In genomic region chr22:37274380-37274862, GRCh38 we compare ENCODE assay signal across 13 cellular contexts. TPM values are rescaled to one million over a fixed set of nuclear protein-coding genes. Genes with fewer than 3 reads are reported as not detected.
DNase-seq lines count a peak whose midpoint lies in the region; ATAC-seq and TF ChIP-seq lines count a peak whose summit lies in the region.
"Had no signal": no experiment of that assay in that cellular context is flagged by ENCODE, and none has a peak within 500 bp of the region (broad histone marks: within the 10 kb centered on the region; RNA-seq: fewer than 3 reads in every experiment).

No MANE protein-coding gene starts in this region.

- TF ChIP-seq EP300 in upper lobe of left lung (IDR thresholded peaks at IDR 0.05): no peak

- intact Hi-C loops in activated CD4-positive, alpha-beta memory T cell treated with anti-CD3 and anti-CD28 coated beads for 36 hours (cut with micrococcal nuclease): no loop called here

- WGBS in upper lobe of left lung, 2 donors: 60 to 84% methylated on average over 8 to 12 of the region's 12 CpGs

- no peak overlapping the region for H3K4me3 ChIP-seq in upper lobe of left lung
- H3K4me3 ChIP-seq: tibial nerve had no signal

- H3K4me1 ChIP-seq in upper lobe of left lung: peaks cover 0 to 17% (median 6%) of the 10 kb centered on the region in 4 donors
- H3K4me1 ChIP-seq: tibial nerve had no signal

- peak overlapping the region; percentile 9 for H3K27ac Mint-ChIP-seq in activated CD4-positive, alpha-beta memory T cell treated with anti-CD3 and anti-CD28 coated beads for 36 hours
- H3K27ac Mint-ChIP-seq in activated CD4-positive, alpha-beta memory T cell treated with anti-CD3 and anti-CD28 coated beads, Interleukin-2, amount 10 ng/mL, durations not matched to agents 7 days and 5 days: no peak overlapping the region

- H3K9me3 Mint-ChIP-seq in activated CD4-positive, alpha-beta memory T cell treated with anti-CD3 and anti-CD28 coated beads for 36 hours: no peaks in the 10 kb centered on the region
- no peaks in the 10 kb centered on the region for H3K9me3 Mint-ChIP-seq in activated CD4-positive, alpha-beta memory T cell treated with anti-CD3 and anti-CD28 coated beads, Interleukin-2, amount 10 ng/mL, durations not matched to agents 7 days and 5 days

- POLR2A ChIA-PET in activated CD4-positive, alpha-beta memory T cell treated with anti-CD3 and anti-CD28 coated beads for 36 hours (lab: Charles Lee): interaction anchor here (1.3 to 1.4 kb wide), 2 partner anchors 10 to 30 kb away, joined by 3 to 7 read pairs; partner anchors contain the start of gene RAC2
- POLR2A ChIA-PET in activated CD4-positive, alpha-beta memory T cell treated with anti-CD3 and anti-CD28 coated beads, Interleukin-2, amount 10 ng/mL, durations not matched to agents 7 days and 5 days (lab: Charles Lee): interaction anchor here (1.0 to 5.3 kb wide), 5 partner anchors 8 to 37 kb away, joined by 3 to 35 read pairs (median 6); partner anchors contain the start of genes CYTH4 and RAC2

- CTCF ChIA-PET in activated CD4-positive, alpha-beta memory T cell treated with anti-CD3 and anti-CD28 coated beads for 36 hours (lab: Charles Lee): interaction anchor here (5.8 kb wide), 1 partner anchor 14 kb away, joined by 57 read pairs; no protein-coding TSS in a partner anchor
- CTCF ChIA-PET in activated CD4-positive, alpha-beta memory T cell treated with anti-CD3 and anti-CD28 coated beads, Interleukin-2, amount 10 ng/mL, durations not matched to agents 7 days and 5 days (lab: Charles Lee): no interaction called here

- no peak for TF ChIP-seq POLR2A in upper lobe of left lung (IDR thresholded peaks at IDR 0.05)

- TF ChIP-seq CTCF in upper lobe of left lung (IDR thresholded peaks at IDR 0.05): no peak

- no peak for DNase-seq in activated CD4-positive, alpha-beta memory T cell treated with anti-CD3 and anti-CD28 coated beads for 36 hours
- no peak for DNase-seq in activated CD4-positive, alpha-beta memory T cell treated with anti-CD3 and anti-CD28 coated beads, Interleukin-2, amount 10 ng/mL, durations not matched to agents 7 days and 5 days
- peak; percentile 82 for DNase-seq in SKM-1 treated with dmso at 0.1 percent for 144 hours (lab: John Stamatoyannopoulos, UW; ENCODE audit: unreplicated experiment)
- no peak for DNase-seq in left lobe of liver (ENCODE audit: low spot score)
- peak in 1 of 2 donors; percentile 79 for DNase-seq in upper lobe of left lung
- DNase-seq in islet precursor cell: no peak
- no peak for DNase-seq in NCI-H524 treated with DMSO at 0.1 percent for 48 hours (lab: John Stamatoyannopoulos, UW)
- DNase-seq: amniotic stem cell, kidney glomerular epithelial cell, NCI-H2227 treated with DMSO at 0.1 percent for 48 hours had no signal

- peaks cover 2% of the 10 kb centered on the region for H3K27me3 Mint-ChIP-seq in activated CD4-positive, alpha-beta memory T cell treated with anti-CD3 and anti-CD28 coated beads for 36 hours
- peaks cover 7% of the 10 kb centered on the region for H3K27me3 Mint-ChIP-seq in activated CD4-positive, alpha-beta memory T cell treated with anti-CD3 and anti-CD28 coated beads, Interleukin-2, amount 10 ng/mL, durations not matched to agents 7 days and 5 days

- peak; percentile 58 for ATAC-seq in left lobe of liver
- ATAC-seq in upper lobe of left lung (ENCODE audit: low FRiP score in 2 of 2): peak; percentile 15 to 81
- no peak for ATAC-seq in GM21423 (IDR thresholded peaks at IDR 0.05; ENCODE audit: unreplicated experiment)

- H3K4me3 Mint-ChIP-seq in activated CD4-positive, alpha-beta memory T cell treated with anti-CD3 and anti-CD28 coated beads for 36 hours: no peak overlapping the region
- H3K4me3 Mint-ChIP-seq in activated CD4-positive, alpha-beta memory T cell treated with anti-CD3 and anti-CD28 coated beads, Interleukin-2, amount 10 ng/mL, durations not matched to agents 7 days and 5 days: no peak overlapping the region

- peaks cover 61% of the 10 kb centered on the region for H3K4me1 Mint-ChIP-seq in activated CD4-positive, alpha-beta memory T cell treated with anti-CD3 and anti-CD28 coated beads for 36 hours (ENCODE audit: low read depth)
- peaks cover 62% of the 10 kb centered on the region for H3K4me1 Mint-ChIP-seq in activated CD4-positive, alpha-beta memory T cell treated with anti-CD3 and anti-CD28 coated beads, Interleukin-2, amount 10 ng/mL, durations not matched to agents 7 days and 5 days

- no peaks in the 10 kb centered on the region for H3K36me3 ChIP-seq in upper lobe of left lung
- H3K36me3 ChIP-seq: tibial nerve had no signal

- H3K9me3 ChIP-seq in upper lobe of left lung: no peaks in the 10 kb centered on the region
- H3K9me3 ChIP-seq: tibial nerve had no signal

- peak overlapping the region in 2 of 4 donors; percentile 30 to 48 for H3K27ac ChIP-seq in upper lobe of left lung
- H3K27ac ChIP-seq: epithelial cell of prostate, tibial nerve had no signal

- H3K27me3 ChIP-seq in upper lobe of left lung: no peaks in the 10 kb centered on the region

- no peaks in the 10 kb centered on the region for H3K36me3 Mint-ChIP-seq in activated CD4-positive, alpha-beta memory T cell treated with anti-CD3 and anti-CD28 coated beads for 36 hours
- H3K36me3 Mint-ChIP-seq in activated CD4-positive, alpha-beta memory T cell treated with anti-CD3 and anti-CD28 coated beads, Interleukin-2, amount 10 ng/mL, durations not matched to agents 7 days and 5 days (ENCODE audit: low read depth): peaks cover 4% of the 10 kb centered on the region

RNA-seq across cellular contexts. Expression of gene CYTH4, which starts 7.9 kb away (rescaled TPM):
- total RNA-seq in activated CD4-positive, alpha-beta memory T cell treated with anti-CD3 and anti-CD28 coated beads for 36 hours: 10 to 100 TPM; 58.7 to 60.5 TPM
- total RNA-seq in activated CD4-positive, alpha-beta memory T cell treated with anti-CD3 and anti-CD28 coated beads, Interleukin-2, amount 10 ng/mL, durations not matched to agents 7 days and 5 days: 100 to 1,000 TPM; 114 to 126 TPM
- total RNA-seq in left lobe of liver (5.2 TPM), upper lobe of left lung (10 to 100 TPM; 16.7 to 71.2 (median 44.7) TPM)

RNA-seq across cellular contexts. Expression of gene RAC2, which starts 30.4 kb away (rescaled TPM):
- total RNA-seq in activated CD4-positive, alpha-beta memory T cell treated with anti-CD3 and anti-CD28 coated beads for 36 hours: 100 to 1,000 TPM; 714 to 727 TPM
- 1,000 to 10,000 TPM in 1 of 2 experiments, 100 to 1,000 TPM in 1; 984 to 1,005 TPM for total RNA-seq in activated CD4-positive, alpha-beta memory T cell treated with anti-CD3 and anti-CD28 coated beads, Interleukin-2, amount 10 ng/mL, durations not matched to agents 7 days and 5 days
- 4.5 TPM for total RNA-seq in left lobe of liver
- total RNA-seq in upper lobe of left lung: 100 to 1,000 TPM in 1 of 6 donors, 10 to 100 TPM in 5; 22.1 to 126 (median 65.2) TPM

Comparison
In these comparisons a context has a peak if more than half of its experiments do, and no peak if none do; other contexts are left out.
1. RNA of gene RAC2, which starts 30.4 kb away (total RNA-seq): 984 to 1,005 TPM in activated CD4-positive, alpha-beta memory T cell treated with anti-CD3 and anti-CD28 coated beads, Interleukin-2, amount 10 ng/mL, durations not matched to agents 7 days and 5 days and 714 to 727 TPM in activated CD4-positive, alpha-beta memory T cell treated with anti-CD3 and anti-CD28 coated beads for 36 hours; 22.1 to 126 TPM in upper lobe of left lung and 4.5 TPM in left lobe of liver (single experiment); every median in the first group is over 4 times any median in the second.